29 cellular contexts compared by ENCODE assay signal in the genomic region with DNA sequence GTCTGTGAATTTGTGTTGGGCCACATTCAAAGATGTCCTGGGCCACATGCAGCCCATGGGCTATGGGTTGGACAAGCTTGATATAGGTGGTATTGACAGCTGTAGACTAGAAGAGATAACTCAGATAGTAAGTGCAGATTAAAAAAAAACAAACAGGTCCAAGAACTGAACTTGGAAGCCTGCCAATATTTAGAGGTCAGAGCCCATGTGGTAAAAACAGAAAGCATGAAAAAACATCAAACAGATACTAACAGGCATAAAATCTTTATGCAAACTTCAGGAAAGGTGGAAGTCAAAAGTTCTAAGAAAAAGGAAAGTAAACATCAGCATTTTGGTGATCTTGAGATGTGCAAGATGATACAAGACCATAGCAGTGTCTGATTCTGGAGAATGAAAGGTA.
DNase-seq lines count a peak whose midpoint lies in the region; ATAC-seq and TF ChIP-seq lines count a peak whose summit lies in the region.
"Had no signal": no experiment of that assay in that cellular context is flagged by ENCODE, and none has a peak within 500 bp of the region (broad histone marks: within the 10 kb centered on the region; RNA-seq: fewer than 3 reads in every experiment).

No MANE protein-coding gene starts in this region.

- no peaks in the 10 kb centered on the region for H3K27me3 ChIP-seq in transverse colon
- H3K27me3 ChIP-seq: foreskin keratinocyte, ovary, right lobe of liver, testis had no signal

- H3K27ac ChIP-seq in transverse colon, result no peak overlapping the region
- H3K27ac ChIP-seq: foreskin keratinocyte, ovary, right lobe of liver, testis, VCaP had no signal

- H3K4me3 Mint-ChIP-seq in central memory CD8-positive, alpha-beta T cell, result no peak overlapping the region
- H3K4me3 Mint-ChIP-seq: activated CD4-positive, alpha-beta memory T cell treated with anti-CD3 and anti-CD28 coated beads for 36 hours; dendritic cell treated with granulocyte-macrophage colony-stimulating factor and Interleukin-4, amounts not matched to agents 40 ng/mL and 50 ng/mL, for 4 days; GM23338; naive thymus-derived CD4-positive, alpha-beta T cell; T-helper 17 cell had no signal

- no peaks in the 10 kb centered on the region for H3K9me3 Mint-ChIP-seq in central memory CD8-positive, alpha-beta T cell
- H3K9me3 Mint-ChIP-seq: activated CD4-positive, alpha-beta memory T cell treated with anti-CD3 and anti-CD28 coated beads for 36 hours; dendritic cell treated with granulocyte-macrophage colony-stimulating factor and Interleukin-4, amounts not matched to agents 40 ng/mL and 50 ng/mL, for 4 days; naive thymus-derived CD4-positive, alpha-beta T cell had no signal

- DNase-seq in NCI-H2171 treated with DMSO at 0.1 percent for 48 hours (lab: John Stamatoyannopoulos, UW) (peak; percentile 58), NCI-H2171 (lab: John Stamatoyannopoulos, UW) (no peak), NCI-H82 (lab: John Stamatoyannopoulos, UW) (peak; percentile 53), transverse colon (no peak), NCI-H2107 treated with DMSO at 0.1 percent for 48 hours (lab: John Stamatoyannopoulos, UW; ENCODE audit: unreplicated experiment) (no peak)
- no peak for DNase-seq in central memory CD8-positive, alpha-beta T cell (ENCODE audit: low spot score in 2 of 2)
- no peak for DNase-seq in activated CD4-positive, CD25-positive, alpha-beta regulatory T cell (lab: John Stamatoyannopoulos, UW)
- DNase-seq: activated CD4-positive, alpha-beta memory T cell treated with anti-CD3 and anti-CD28 coated beads for 36 hours; activated naive CD4-positive, alpha-beta T cell treated with anti-CD3 and anti-CD28 coated beads, Interleukin-2, amount 50 U/mL, for 16 hours; activated T-cell treated with anti-CD3 and anti-CD28 coated beads, Interleukin-2, amount 50 U/mL, for 48 hours; C1 segment of cervical spinal cord; DMS79; foreskin keratinocyte; hypothalamus; kidney; mesenchymal stem cell; NCI-H1417 treated with DMSO at 0.1 percent for 48 hours; NCI-H446 treated with DMSO at 0.1 percent for 48 hours; OCI-M1; ovary; right lobe of liver; SIG-M5; T-helper 17 cell; testis had no signal

- peaks cover 5% of the 10 kb centered on the region for H3K4me1 Mint-ChIP-seq in central memory CD8-positive, alpha-beta T cell

- peaks cover 21% of the 10 kb centered on the region for H3K27me3 Mint-ChIP-seq in central memory CD8-positive, alpha-beta T cell

- no peak for TF ChIP-seq EP300 in transverse colon (IDR thresholded peaks at IDR 0.05; ENCODE audit: low read depth)

- ATAC-seq in GM21723 (IDR thresholded peaks at IDR 0.05; ENCODE audit: unreplicated experiment), result peak; percentile 57
- no peak for ATAC-seq in central memory CD8-positive, alpha-beta T cell (replicated peaks; ENCODE audit: extremely low read depth, poor library complexity, severe bottlenecking)
- ATAC-seq: foreskin keratinocyte; GM23338; naive thymus-derived CD4-positive, alpha-beta T cell; T-helper 17 cell had no signal

- no peaks in the 10 kb centered on the region for H3K36me3 Mint-ChIP-seq in central memory CD8-positive, alpha-beta T cell (ENCODE audit: insufficient read depth)
- H3K36me3 Mint-ChIP-seq: activated CD4-positive, alpha-beta memory T cell treated with anti-CD3 and anti-CD28 coated beads for 36 hours; naive thymus-derived CD4-positive, alpha-beta T cell had no signal

- no peaks in the 10 kb centered on the region for H3K9me3 ChIP-seq in transverse colon
- H3K9me3 ChIP-seq: ovary, right lobe of liver, testis had no signal

- intact Hi-C loops in transverse colon (cut with DNase I; ENCODE audit: low total_unique reads), result no loop called here

- no peaks in the 10 kb centered on the region for H3K4me1 ChIP-seq in transverse colon
- H3K4me1 ChIP-seq: foreskin keratinocyte, testis had no signal

- peak overlapping the region; percentile 7 for H3K27ac Mint-ChIP-seq in central memory CD8-positive, alpha-beta T cell (ENCODE audit: low read depth)
- H3K27ac Mint-ChIP-seq: activated CD4-positive, alpha-beta memory T cell treated with anti-CD3 and anti-CD28 coated beads for 36 hours; dendritic cell treated with granulocyte-macrophage colony-stimulating factor and Interleukin-4, amounts not matched to agents 40 ng/mL and 50 ng/mL, for 4 days; GM23338; naive thymus-derived CD4-positive, alpha-beta T cell; T-helper 17 cell had no signal

- no peaks in the 10 kb centered on the region for H3K36me3 ChIP-seq in transverse colon
- H3K36me3 ChIP-seq: ovary, right lobe of liver had no signal

- TF ChIP-seq CTCF in transverse colon (IDR thresholded peaks at IDR 0.05), result no peak

- TF ChIP-seq POLR2A in transverse colon (IDR thresholded peaks at IDR 0.05), result no peak

- no peak overlapping the region for H3K4me3 ChIP-seq in transverse colon
- H3K4me3 ChIP-seq: GM23338, ovary, right lobe of liver, testis had no signal

- in situ Hi-C loops in transverse colon (cut with MboI; ENCODE audit: low pct_ligation_motif_present in 1 of 4, low pct_unique_long_range_greater_than_20kb in 1 of 4, low sequenced_read_pairs in 3 of 4), result no loop called here

Comparison
In these comparisons a context has a peak if more than half of its experiments do, and no peak if none do; other contexts are left out.
1. DNase-seq: peak in NCI-H2171 treated with DMSO at 0.1 percent for 48 hours (single experiment) and NCI-H82 (single experiment); none in NCI-H2171 (single experiment), central memory CD8-positive, alpha-beta T cell (0 of 2), activated CD4-positive, CD25-positive, alpha-beta regulatory T cell (0 of 4), transverse colon (single experiment) and NCI-H2107 treated with DMSO at 0.1 percent for 48 hours (single experiment).